ENCODE assay signal across 10 cellular contexts in genomic region chr5:180314106-180314505, GRCh38. TPM values are rescaled to one million over a fixed set of nuclear protein-coding genes. Genes with fewer than 3 reads are reported as not detected.
DNase-seq lines count a peak whose midpoint lies in the region; ATAC-seq and TF ChIP-seq lines count a peak whose summit lies in the region.
"Had no signal": no experiment of that assay in that cellular context is flagged by ENCODE, and none has a peak within 500 bp of the region (broad histone marks: within the 10 kb centered on the region; RNA-seq: fewer than 3 reads in every experiment).

No MANE protein-coding gene starts in this region.

- intact Hi-C loops in natural killer cell (cut with micrococcal nuclease) (loop anchor here (10.0 kb wide), 1 partner anchor 109 kb away; the partner anchor contains the start of gene RASGEF1C), PC-9 (cut with micrococcal nuclease; ENCODE audit: unreplicated experiment) (loop anchor here (1.0 to 2.0 kb wide), 3 partner anchors 17 to 187 kb away; partner anchors contain the start of gene GFPT2)

- peak overlapping the region; percentile 27 to 61 for H3K27ac Mint-ChIP-seq in natural killer cell
- no peak overlapping the region for H3K27ac Mint-ChIP-seq in natural killer cell treated with Interleukin-12 subunit alpha and Interleukin-12 subunit beta and Interleukin-15 and Interleukin-18, amount 100 ng/mL, for 72 hours
- H3K27ac Mint-ChIP-seq: endodermal cell, progenitor cell of endocrine pancreas had no signal

- peak overlapping the region; percentile 47 for H3K4me2 ChIP-seq in PC-9

- H2AFZ ChIP-seq in PC-9, result peak overlapping the region; percentile 75; the same call in 1 of the 2 replicates

- BruUV-seq in PC-9 (replicated peaks; lab: Mats Ljungman, UMichigan), result TSS peak; percentile 91

- 0 out of 2 replicates have a peak overlapping the region, but pooled peaks have one; percentile 24 for H3K27ac ChIP-seq in PC-9

- H3K9me2 ChIP-seq in PC-9 (ENCODE audit: insufficient read depth), result no peaks in the 10 kb centered on the region

- no peaks in the 10 kb centered on the region for H3K9me3 ChIP-seq in PC-9 (ENCODE audit: insufficient read depth, low read depth)

- no peaks in the 10 kb centered on the region for H3K36me3 Mint-ChIP-seq in natural killer cell
- H3K36me3 Mint-ChIP-seq in natural killer cell treated with Interleukin-12 subunit alpha and Interleukin-12 subunit beta and Interleukin-15 and Interleukin-18, amount 100 ng/mL, for 72 hours, result no peaks in the 10 kb centered on the region

- peak overlapping the region; percentile 56; the same call in 1 of the 2 replicates for H3K4me3 ChIP-seq in PC-9

- H4K20me1 ChIP-seq in PC-9 (ENCODE audit: insufficient read depth), result no peaks in the 10 kb centered on the region

- no peaks in the 10 kb centered on the region for H3K4me1 Mint-ChIP-seq in natural killer cell
- no peaks in the 10 kb centered on the region for H3K4me1 Mint-ChIP-seq in natural killer cell treated with Interleukin-12 subunit alpha and Interleukin-12 subunit beta and Interleukin-15 and Interleukin-18, amount 100 ng/mL, for 72 hours (ENCODE audit: low read depth in 2 of 2)
- H3K4me1 Mint-ChIP-seq: endodermal cell had no signal

- peak overlapping the region; percentile 52 for H3K4me3 Mint-ChIP-seq in natural killer cell
- H3K4me3 Mint-ChIP-seq in natural killer cell treated with Interleukin-12 subunit alpha and Interleukin-12 subunit beta and Interleukin-15 and Interleukin-18, amount 100 ng/mL, for 72 hours, result no peak overlapping the region
- H3K4me3 Mint-ChIP-seq: endodermal cell had no signal

- no peaks in the 10 kb centered on the region for H3K9me3 Mint-ChIP-seq in natural killer cell
- H3K9me3 Mint-ChIP-seq in natural killer cell treated with Interleukin-12 subunit alpha and Interleukin-12 subunit beta and Interleukin-15 and Interleukin-18, amount 100 ng/mL, for 72 hours, result no peaks in the 10 kb centered on the region
- H3K9me3 Mint-ChIP-seq: endodermal cell had no signal

- no peak for TF ChIP-seq CTCF in natural killer cell (IDR thresholded peaks at IDR 0.05)
- TF ChIP-seq CTCF in PC-9 (conservative IDR thresholded peaks at IDR 0.05), result no peak

- H3K27me3 Mint-ChIP-seq in natural killer cell (ENCODE audit: low read depth in 2 of 2), result peaks cover 0 to 8% of the 10 kb centered on the region in 2 donors
- H3K27me3 Mint-ChIP-seq in natural killer cell treated with Interleukin-12 subunit alpha and Interleukin-12 subunit beta and Interleukin-15 and Interleukin-18, amount 100 ng/mL, for 72 hours, result peaks cover 0 to 8% of the 10 kb centered on the region in 2 donors
- H3K27me3 Mint-ChIP-seq: progenitor cell of endocrine pancreas had no signal

- H3K79me2 ChIP-seq in PC-9 (ENCODE audit: low read depth), result no peaks in the 10 kb centered on the region

- no peaks in the 10 kb centered on the region for H3K4me1 ChIP-seq in PC-9 (replicated peaks; ENCODE audit: insufficient read depth)

- CTCF ChIA-PET in PC-9 (lab: Charles Lee), result interaction anchor here (0.6 to 1.6 kb wide), 6 partner anchors 13 to 518 kb away, joined by 3 to 11 read pairs (median 4); partner anchors contain the start of gene RASGEF1C

- DNase-seq in natural killer cell, result no peak
- DNase-seq in natural killer cell treated with Interleukin-12 subunit alpha and Interleukin-12 subunit beta and Interleukin-15 and Interleukin-18, amount 100 ng/mL, for 72 hours (ENCODE audit: low spot score), result no peak
- DNase-seq in PC-9, result no peak
- DNase-seq in glomerular visceral epithelial cell (ENCODE audit: extremely low spot score), result peak; percentile 16
- no peak for DNase-seq in globus pallidus (ENCODE audit: low spot score)
- no peak for DNase-seq in ecto neural progenitor cell (ENCODE audit: low spot score)
- DNase-seq in NCI-H748 (lab: John Stamatoyannopoulos, UW; ENCODE audit: unreplicated experiment), result no peak
- DNase-seq: endodermal cell had no signal

- H3K36me3 ChIP-seq in PC-9 (ENCODE audit: low read depth), result no peaks in the 10 kb centered on the region

- no peak for ATAC-seq in natural killer cell
- no peak for ATAC-seq in natural killer cell treated with Interleukin-12 subunit alpha and Interleukin-12 subunit beta and Interleukin-15 and Interleukin-18, amount 100 ng/mL, for 72 hours
- ATAC-seq in HG03457 (IDR thresholded peaks at IDR 0.05; ENCODE audit: unreplicated experiment), result no peak

- no peaks in the 10 kb centered on the region; the same call in 1 of the 2 replicates for H3F3A ChIP-seq in PC-9 (ENCODE audit: insufficient read depth, low read depth)

- H3K27me3 ChIP-seq in PC-9 (ENCODE audit: insufficient read depth, low read depth), result no peaks in the 10 kb centered on the region

- POLR2A ChIA-PET in PC-9 (lab: Charles Lee; ENCODE audit: unreplicated experiment), result interaction anchor here (0.6 kb wide), 3 partner anchors 141 to 537 kb away, joined by 3 to 9 read pairs (median 4); no protein-coding TSS in a partner anchor

RNA-seq across cellular contexts. Expression of gene MAPK9, which starts 22.2 kb away (rescaled TPM):
- total RNA-seq in natural killer cell (10 to 100 TPM; 34.1 to 48.5 (median 40.4) TPM), PC-9 (2021) (48.8 and 54.0 TPM in 2 replicates)
- 10 to 100 TPM; 41.2 to 47.0 TPM for total RNA-seq in natural killer cell treated with Interleukin-12 subunit alpha and Interleukin-12 subunit beta and Interleukin-15 and Interleukin-18, amount 100 ng/mL, for 72 hours

RNA-seq across cellular contexts. Expression of gene GFPT2, which starts 39.0 kb away (rescaled TPM):
- total RNA-seq in natural killer cell (under 1 TPM in 2 of 3 donors, not detected in 1; 0.56 to 0.86 TPM), PC-9 (2021) (22.5 and 24.4 TPM in 2 replicates)
- total RNA-seq in natural killer cell treated with Interleukin-12 subunit alpha and Interleukin-12 subunit beta and Interleukin-15 and Interleukin-18, amount 100 ng/mL, for 72 hours, result under 1 TPM in 1 of 2 donors, not detected in 1; 0.29 TPM

Comparison
In these comparisons a context has a peak if more than half of its experiments do, and no peak if none do; other contexts are left out.
1. H3K27ac Mint-ChIP-seq: peak in natural killer cell (2 of 2); none in natural killer cell treated with Interleukin-12 subunit alpha and Interleukin-12 subunit beta and Interleukin-15 and Interleukin-18, amount 100 ng/mL, for 72 hours (0 of 2).
2. RNA of gene GFPT2, which starts 39.0 kb away (total RNA-seq): 22.5 to 24.4 TPM in PC-9; 0.56 to 0.86 TPM in natural killer cell and 0.29 TPM in natural killer cell treated with Interleukin-12 subunit alpha and Interleukin-12 subunit beta and Interleukin-15 and Interleukin-18, amount 100 ng/mL, for 72 hours; every median in the first group is over 10 times any median in the second.